In the genomic region with DNA sequence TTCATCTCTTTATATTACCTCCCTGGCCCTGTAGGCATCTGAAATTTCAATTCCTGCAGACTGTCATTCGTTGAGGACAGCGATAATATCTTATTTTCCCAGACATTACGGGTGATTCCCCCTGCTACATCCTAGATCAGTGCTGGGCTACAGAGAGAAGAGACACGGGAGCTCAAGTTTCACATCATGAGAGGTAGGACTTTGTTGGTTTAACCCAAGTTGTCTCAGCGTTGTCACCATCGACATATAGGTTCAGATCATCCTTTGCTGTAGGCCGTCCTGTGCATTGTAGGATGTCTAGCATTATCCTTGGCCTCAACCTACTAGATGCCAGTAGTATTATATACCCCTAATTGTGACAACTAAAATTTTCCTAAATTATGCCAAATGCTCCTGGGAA, we compare ENCODE assay signal across 1 cellular context.
TF ChIP-seq lines count a peak whose summit lies in the region.

No MANE protein-coding gene starts in this region.

TF ChIP-seq in H1, 55 proteins besides CTCF, POLR2A, EP300 and RAD21:
- no peak for TF ChIP-seq RFX5 (IDR thresholded peaks at IDR 0.05; ENCODE audit: borderline replicate concordance, low read depth, low read length)
- TF ChIP-seq, protein P1, sequence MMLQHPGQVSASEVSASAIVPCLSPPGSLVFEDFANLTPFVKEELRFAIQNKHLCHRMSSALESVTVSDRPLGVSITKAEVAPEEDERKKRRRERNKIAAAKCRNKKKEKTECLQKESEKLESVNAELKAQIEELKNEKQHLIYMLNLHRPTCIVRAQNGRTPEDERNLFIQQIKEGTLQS (IDR thresholded peaks at IDR 0.05; ENCODE audit: insufficient read depth, low read depth, low read length), result no peak
- no peak for TF ChIP-seq SIN3A (conservative IDR thresholded peaks at IDR 0.05 in 1 of 2, IDR thresholded peaks at IDR 0.05 in 1 of 2; ENCODE audit: low read depth in 1 of 2, low read length in 2 of 2)
- TF ChIP-seq, protein P2, sequence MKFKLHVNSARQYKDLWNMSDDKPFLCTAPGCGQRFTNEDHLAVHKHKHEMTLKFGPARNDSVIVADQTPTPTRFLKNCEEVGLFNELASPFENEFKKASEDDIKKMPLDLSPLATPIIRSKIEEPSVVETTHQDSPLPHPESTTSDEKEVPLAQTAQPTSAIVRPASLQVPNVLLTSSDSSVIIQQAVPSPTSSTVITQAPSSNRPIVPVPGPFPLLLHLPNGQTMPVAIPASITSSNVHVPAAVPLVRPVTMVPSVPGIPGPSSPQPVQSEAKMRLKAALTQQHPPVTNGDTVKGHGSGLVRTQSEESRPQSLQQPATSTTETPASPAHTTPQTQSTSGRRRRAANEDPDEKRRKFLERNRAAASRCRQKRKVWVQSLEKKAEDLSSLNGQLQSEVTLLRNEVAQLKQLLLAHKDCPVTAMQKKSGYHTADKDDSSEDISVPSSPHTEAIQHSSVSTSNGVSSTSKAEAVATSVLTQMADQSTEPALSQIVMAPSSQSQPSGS (IDR thresholded peaks at IDR 0.05; ENCODE audit: low read length), result no peak
- no peak for TF ChIP-seq GABPA (IDR thresholded peaks at IDR 0.05; ENCODE audit: borderline replicate concordance, insufficient read depth, low read length)
- TF ChIP-seq POLR2AphosphoS5 (IDR thresholded peaks at IDR 0.05; ENCODE audit: low read depth, low read length), result no peak
- no peak for TF ChIP-seq CREB1 (IDR thresholded peaks at IDR 0.05)
- TF ChIP-seq MAFK (IDR thresholded peaks at IDR 0.05; ENCODE audit: low read depth, low read length), result no peak
- no peak for TF ChIP-seq CEBPB (IDR thresholded peaks at IDR 0.05; ENCODE audit: low read depth, low read length)
- TF ChIP-seq TEAD4 (IDR thresholded peaks at IDR 0.05; ENCODE audit: low read depth, low read length), result no peak
- TF ChIP-seq SIX5 (IDR thresholded peaks at IDR 0.05; ENCODE audit: low read depth, low read length), result no peak
- TF ChIP-seq HDAC2 (IDR thresholded peaks at IDR 0.05; ENCODE audit: borderline replicate concordance in 1 of 2, low read depth in 2 of 2, low read length in 2 of 2), result no peak
- TF ChIP-seq YY1 (IDR thresholded peaks at IDR 0.05; ENCODE audit: low read depth, low read length), result no peak
- TF ChIP-seq SRF (IDR thresholded peaks at IDR 0.05; ENCODE audit: low read depth, low read length), result no peak
